32 cellular contexts compared by ENCODE assay signal in the genomic region with DNA sequence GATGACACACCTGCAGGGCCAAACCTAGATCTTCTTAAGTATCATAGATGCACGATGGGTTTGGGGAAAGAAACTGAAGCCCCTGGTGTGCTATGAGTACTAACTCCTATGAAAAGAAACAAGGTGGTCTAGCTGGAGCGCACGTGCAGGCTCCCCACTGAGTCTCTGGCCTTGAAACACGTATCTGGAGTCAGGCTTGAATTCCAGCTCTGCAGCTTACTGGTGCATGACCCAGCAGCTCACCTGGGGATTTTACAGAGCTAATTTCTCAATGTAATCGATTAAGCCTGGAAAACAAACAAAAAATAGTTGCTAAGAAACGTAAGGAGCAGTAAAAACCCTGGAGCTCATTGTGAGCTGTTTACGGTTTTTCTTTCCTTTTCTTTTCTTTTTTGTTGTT. TPM values are rescaled to one million over a fixed set of nuclear protein-coding genes. Genes with fewer than 3 reads are reported as not detected.
"Had no signal": no experiment of that assay in that cellular context is flagged by ENCODE, and none has a peak within 500 bp of the region (broad histone marks: within the 10 kb centered on the region; RNA-seq: fewer than 3 reads in every experiment).

No MANE protein-coding gene starts in this region.

- FAIRE-seq: astrocyte, colon had no signal

- H3K4me1 ChIP-seq: foreskin keratinocyte, gastrocnemius medialis had no signal

- H3K4me3 ChIP-seq: esophagus muscularis mucosa, gastrocnemius medialis, heart right ventricle had no signal

- DNase-seq: activated CD4-positive, alpha-beta memory T cell treated with anti-CD3 and anti-CD28 coated beads for 36 hours; activated CD4-positive, alpha-beta T cell treated with anti-CD3 and anti-CD28 coated beads for 36 hours; activated CD4-positive, alpha-beta T cell treated with anti-CD3 and anti-CD28 coated beads, Interleukin-2, amount 10 ng/mL, durations not matched to agents 24 days and 14 days; activated CD4-positive, CD25-positive, alpha-beta regulatory T cell; activated CD4-positive, CD25-positive, alpha-beta regulatory T cell treated with anti-CD3 and anti-CD28 coated beads, Interleukin-2, amount 50 U/mL, for 72 hours; activated CD8-positive, alpha-beta T cell treated with anti-CD3 and anti-CD28 coated beads, Interleukin-2, amount 10 ng/mL, durations not matched to agents 7 days and 5 days; activated effector memory CD4-positive, alpha-beta T cell treated with Interleukin-2 at 50 U/mL for 16 hours; activated gamma-delta T cell treated with Interleukin-2 at 50 U/mL for 16 hours; activated naive CD4-positive, alpha-beta T cell treated with anti-CD3 and anti-CD28 coated beads, Interleukin-2, amount 50 U/mL, for 16 hours; activated naive CD4-positive, alpha-beta T cell treated with Interleukin-2 at 50 U/mL for 16 hours; activated T-cell treated with anti-CD3 and anti-CD28 coated beads, Interleukin-2, amount 50 U/mL, for 4 hours; amniotic stem cell; anterior cingulate cortex; caudate nucleus; cortex of kidney; dermis blood vessel endothelial cell; effector CD4-positive, alpha-beta T cell; effector memory CD8-positive, alpha-beta T cell; erythroblast; foreskin keratinocyte; gastrocnemius medialis; glutamatergic neuron; heart right ventricle; T-helper 1 cell; T-helper 17 cell; T1000 had no signal

- H3K27ac ChIP-seq: esophagus muscularis mucosa, foreskin keratinocyte, gastrocnemius medialis, heart right ventricle had no signal

- H3K36me3 ChIP-seq: esophagus muscularis mucosa, gastrocnemius medialis, heart right ventricle had no signal

- H3K9me3 ChIP-seq: esophagus muscularis mucosa, gastrocnemius medialis, heart right ventricle had no signal

RNA-seq across cellular contexts. Expression of a gene that starts 12.3 kb away (rescaled TPM):
- total RNA-seq: activated CD4-positive, alpha-beta memory T cell treated with anti-CD3 and anti-CD28 coated beads for 36 hours; activated CD4-positive, alpha-beta T cell treated with anti-CD3 and anti-CD28 coated beads for 36 hours; activated CD4-positive, alpha-beta T cell treated with anti-CD3 and anti-CD28 coated beads, Interleukin-2, amount 10 ng/mL, durations not matched to agents 24 days and 14 days; activated CD8-positive, alpha-beta memory T cell treated with anti-CD3 and anti-CD28 coated beads for 36 hours; activated CD8-positive, alpha-beta T cell treated with anti-CD3 and anti-CD28 coated beads, Interleukin-2, amount 10 ng/mL, durations not matched to agents 7 days and 5 days; activated T-cell treated with anti-CD3 and anti-CD28 coated beads, Interleukin-2, amount 50 U/mL, for 4 hours; activated T-helper 17 cell treated with anti-CD3 and anti-CD28 coated beads, Interleukin-2, amount 50 U/mL, for 72 hours; astrocyte; chondrocyte; esophagus muscularis mucosa; foreskin keratinocyte had no signal
- polyA plus RNA-seq: foreskin keratinocyte had no signal

RNA-seq across cellular contexts. Expression of a gene that starts 36.4 kb away (rescaled TPM):
- total RNA-seq: activated CD4-positive, alpha-beta memory T cell treated with anti-CD3 and anti-CD28 coated beads for 36 hours; activated CD4-positive, alpha-beta T cell treated with anti-CD3 and anti-CD28 coated beads for 36 hours; activated CD4-positive, alpha-beta T cell treated with anti-CD3 and anti-CD28 coated beads, Interleukin-2, amount 10 ng/mL, durations not matched to agents 24 days and 14 days; activated CD8-positive, alpha-beta memory T cell treated with anti-CD3 and anti-CD28 coated beads for 36 hours; activated CD8-positive, alpha-beta T cell treated with anti-CD3 and anti-CD28 coated beads, Interleukin-2, amount 10 ng/mL, durations not matched to agents 7 days and 5 days; activated T-cell treated with anti-CD3 and anti-CD28 coated beads, Interleukin-2, amount 50 U/mL, for 4 hours; activated T-helper 17 cell treated with anti-CD3 and anti-CD28 coated beads, Interleukin-2, amount 50 U/mL, for 72 hours; dermis blood vessel endothelial cell; T-helper 17 cell had no signal
